22 cellular contexts compared by ENCODE assay signal in the genomic region with DNA sequence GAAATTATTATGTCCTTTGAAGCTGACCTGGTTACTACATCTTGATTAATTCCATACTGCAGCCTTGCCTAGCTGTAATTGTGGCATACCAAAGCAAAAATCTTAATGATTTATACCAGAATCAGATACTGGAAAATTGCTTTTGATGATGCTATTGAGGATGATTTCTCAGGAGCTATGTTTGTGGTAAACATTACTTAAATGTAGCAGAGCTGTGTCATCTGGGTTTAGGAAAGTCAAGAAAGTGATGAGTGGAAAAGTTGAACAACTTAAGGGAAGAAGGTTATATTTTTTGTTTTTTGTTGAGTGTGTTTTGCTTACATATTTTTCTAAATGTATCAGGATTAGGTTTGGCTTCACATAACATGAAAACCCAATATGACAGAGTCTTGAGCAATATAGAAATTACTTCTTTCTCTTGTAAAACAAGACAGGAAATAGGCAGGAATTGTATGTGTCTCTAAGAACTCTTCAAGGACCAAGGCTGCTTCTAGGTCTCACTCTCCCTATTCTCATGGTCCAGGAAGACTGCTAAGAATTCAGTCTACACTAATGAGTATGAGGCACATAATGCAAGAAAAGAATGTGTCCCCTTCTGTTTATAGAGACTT.
"Had no signal": no experiment of that assay in that cellular context is flagged by ENCODE, and none has a peak within 500 bp of the region (broad histone marks: within the 10 kb centered on the region; RNA-seq: fewer than 3 reads in every experiment).

No MANE protein-coding gene starts in this region.

- H3K27ac ChIP-seq: coronary artery, esophagus muscularis mucosa, gastroesophageal sphincter, SJCRH30, tibial artery had no signal

- H3K4me3 ChIP-seq: coronary artery, esophagus muscularis mucosa, gastroesophageal sphincter, SJCRH30, tibial artery had no signal

- DNase-seq: activated CD4-positive, alpha-beta T cell treated with anti-CD3 and anti-CD28 coated beads for 1 hour; activated CD8-positive, alpha-beta memory T cell treated with anti-CD3 and anti-CD28 coated beads, Interleukin-2, amount 10 ng/mL, durations not matched to agents 7 days and 5 days; activated CD8-positive, alpha-beta T cell treated with anti-CD3 and anti-CD28 coated beads for 36 hours; activated effector memory CD4-positive, alpha-beta T cell treated with Interleukin-2 at 50 U/mL for 16 hours; activated T-cell treated with anti-CD3 and anti-CD28 coated beads for 4 hours; amygdala; cerebellar nuclear complex; head of caudate nucleus; left ventricle myocardium superior; mammary epithelial cell; occipital lobe; retina; SJCRH30; stimulated activated CD4-positive, alpha-beta T cell treated with anti-CD3 and anti-CD28 coated beads, Interleukin-4, amount 100 ng/mL, for 24 hours; stimulated activated naive CD8-positive, alpha-beta T cell treated with anti-CD3 and anti-CD28 coated beads, Interleukin-15, amount 100 ng/mL, for 72 hours; T-helper 1 cell; tibial artery had no signal

- H3K36me3 ChIP-seq: esophagus muscularis mucosa, gastroesophageal sphincter, SJCRH30, tibial artery had no signal

- H3K4me1 Mint-ChIP-seq: activated naive CD4-positive, alpha-beta T cell treated with anti-CD3 and anti-CD28 coated beads, Interleukin-2, amount 50 U/mL, for 24 hours had no signal

- H3K36me3 Mint-ChIP-seq: activated naive CD4-positive, alpha-beta T cell treated with anti-CD3 and anti-CD28 coated beads, Interleukin-2, amount 50 U/mL, for 24 hours had no signal

- H3K9me3 Mint-ChIP-seq: activated naive CD4-positive, alpha-beta T cell treated with anti-CD3 and anti-CD28 coated beads, Interleukin-2, amount 50 U/mL, for 24 hours had no signal

- H3K27me3 ChIP-seq: esophagus muscularis mucosa, gastroesophageal sphincter, tibial artery had no signal

- H3K4me1 ChIP-seq: esophagus muscularis mucosa, gastroesophageal sphincter, tibial artery had no signal

- H3K27me3 Mint-ChIP-seq: activated CD8-positive, alpha-beta memory T cell treated with anti-CD3 and anti-CD28 coated beads, Interleukin-2, amount 10 ng/mL, durations not matched to agents 7 days and 5 days; progenitor cell of endocrine pancreas had no signal

- H3K27ac Mint-ChIP-seq: activated CD8-positive, alpha-beta memory T cell treated with anti-CD3 and anti-CD28 coated beads, Interleukin-2, amount 10 ng/mL, durations not matched to agents 7 days and 5 days; activated CD8-positive, alpha-beta T cell treated with anti-CD3 and anti-CD28 coated beads for 36 hours; activated naive CD4-positive, alpha-beta T cell treated with anti-CD3 and anti-CD28 coated beads, Interleukin-2, amount 50 U/mL, for 24 hours; progenitor cell of endocrine pancreas; stimulated activated naive CD8-positive, alpha-beta T cell treated with anti-CD3 and anti-CD28 coated beads, Interleukin-15, amount 100 ng/mL, for 72 hours had no signal

- H3K4me3 Mint-ChIP-seq: activated CD8-positive, alpha-beta memory T cell treated with anti-CD3 and anti-CD28 coated beads, Interleukin-2, amount 10 ng/mL, durations not matched to agents 7 days and 5 days; activated CD8-positive, alpha-beta T cell treated with anti-CD3 and anti-CD28 coated beads for 36 hours; activated naive CD4-positive, alpha-beta T cell treated with anti-CD3 and anti-CD28 coated beads, Interleukin-2, amount 50 U/mL, for 24 hours; stimulated activated naive CD8-positive, alpha-beta T cell treated with anti-CD3 and anti-CD28 coated beads, Interleukin-15, amount 100 ng/mL, for 72 hours had no signal

- H3K9me3 ChIP-seq: esophagus muscularis mucosa, gastroesophageal sphincter, SJCRH30, tibial artery had no signal

- ATAC-seq: activated CD8-positive, alpha-beta memory T cell treated with anti-CD3 and anti-CD28 coated beads, Interleukin-2, amount 10 ng/mL, durations not matched to agents 7 days and 5 days; gastroesophageal sphincter; left ventricle myocardium superior had no signal
